In the genomic region with DNA sequence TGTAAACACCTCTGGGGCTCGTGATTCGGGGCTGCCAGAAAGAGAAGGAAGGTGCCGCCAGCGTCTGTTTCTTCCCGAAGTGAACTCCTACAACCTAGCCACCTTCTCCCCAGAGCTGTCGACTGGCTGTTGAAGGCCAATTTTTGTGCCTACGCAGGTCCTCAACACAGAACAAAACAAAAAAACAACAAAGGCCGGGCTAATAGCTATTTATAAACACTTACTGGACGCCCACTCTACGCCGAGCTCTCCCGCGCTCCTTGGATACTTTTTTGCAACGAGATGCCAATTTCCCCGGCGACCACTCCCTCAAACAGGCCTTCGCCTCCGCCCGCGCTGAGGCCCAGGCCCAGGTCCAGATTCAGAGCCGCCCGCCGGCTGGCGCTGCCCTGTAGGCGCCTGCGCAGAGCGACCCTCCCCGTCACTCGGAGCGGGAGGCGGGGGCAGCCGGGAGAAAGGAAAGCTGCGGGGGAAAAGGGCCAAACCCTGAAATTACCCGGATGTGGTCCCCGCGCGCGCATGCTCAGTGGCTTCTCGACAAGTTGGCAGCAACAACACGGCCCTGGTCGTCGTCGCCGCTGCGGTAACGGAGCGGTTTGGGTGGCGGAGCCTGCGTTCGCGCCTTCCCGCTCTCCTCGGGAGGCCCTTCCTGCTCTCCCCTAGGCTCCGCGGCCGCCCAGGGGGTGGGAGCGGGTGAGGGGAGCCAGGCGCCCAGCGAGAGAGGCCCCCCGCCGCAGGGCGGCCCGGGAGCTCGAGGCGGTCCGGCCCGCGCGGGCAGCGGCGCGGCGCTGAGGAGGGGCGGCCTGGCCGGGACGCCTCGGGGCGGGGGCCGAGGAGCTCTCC, we compare ENCODE assay signal across 8 cellular contexts. TPM values are rescaled to one million over a fixed set of nuclear protein-coding genes. Genes with fewer than 3 reads are reported as not detected.
DNase-seq lines count a peak whose midpoint lies in the region; ATAC-seq and TF ChIP-seq lines count a peak whose summit lies in the region.

A gene (plus strand): TSS at position 520 of the 843 bp plus-strand sequence. CDS start 16,834 bp downstream, outside the sequence.

- no peaks in the 10 kb centered on the region for H3K27me3 ChIP-seq in fibroblast of lung (ENCODE audit: control insufficient read depth, insufficient read depth, low read length)

- H4K20me1 ChIP-seq in fibroblast of lung (ENCODE audit: control insufficient read depth, extremely low read depth, insufficient read depth, low read length) = peaks cover 3% of the 10 kb centered on the region

- peaks cover 44% of the 10 kb centered on the region for H3K4me1 Mint-ChIP-seq in activated T-helper 2 cell treated with anti-CD3 and anti-CD28 coated beads, Interferon-gamma antibody, Interleukin-2, Interleukin-4, amounts not matched to agents 10 μg/mL and 5 μg/mL and 100 μg/mL, durations not matched to agents 14 hours and 24 hours and 36 hours (ENCODE audit: low read depth)
- H3K4me1 Mint-ChIP-seq in naive thymus-derived CD8-positive, alpha-beta T cell = peaks cover 36 to 69% (median 58%) of the 10 kb centered on the region in 4 donors
- H3K4me1 Mint-ChIP-seq in stimulated activated naive B cell treated with anti-CD40 and anti-IgM and Interleukin-4, amounts not matched to agents 10 μg/mL and 1 μg/mL and 100 μg/mL, for 72 hours = peaks cover 29 to 54% of the 10 kb centered on the region in 2 donors

- peaks cover 38% of the 10 kb centered on the region for H3K36me3 Mint-ChIP-seq in activated T-helper 2 cell treated with anti-CD3 and anti-CD28 coated beads, Interferon-gamma antibody, Interleukin-2, Interleukin-4, amounts not matched to agents 10 μg/mL and 5 μg/mL and 100 μg/mL, durations not matched to agents 14 hours and 24 hours and 36 hours (ENCODE audit: low read depth)
- H3K36me3 Mint-ChIP-seq in naive thymus-derived CD8-positive, alpha-beta T cell = peaks cover 2 to 29% (median 4%) of the 10 kb centered on the region in 3 donors
- H3K36me3 Mint-ChIP-seq in stimulated activated naive B cell treated with anti-CD40 and anti-IgM and Interleukin-4, amounts not matched to agents 10 μg/mL and 1 μg/mL and 100 μg/mL, for 72 hours = peaks cover 12 to 16% of the 10 kb centered on the region in 2 donors

- peaks cover 54% of the 10 kb centered on the region for H3K79me2 ChIP-seq in fibroblast of lung (ENCODE audit: control insufficient read depth, insufficient read depth, low read length)

- peak within 1 kb of the TSS; percentile 92 for H3K27ac Mint-ChIP-seq in activated T-helper 2 cell treated with anti-CD3 and anti-CD28 coated beads, Interferon-gamma antibody, Interleukin-2, Interleukin-4, amounts not matched to agents 10 μg/mL and 5 μg/mL and 100 μg/mL, durations not matched to agents 14 hours and 24 hours and 36 hours
- peak within 1 kb of the TSS; percentile 96 to 99 (median 98) for H3K27ac Mint-ChIP-seq in naive thymus-derived CD8-positive, alpha-beta T cell
- H3K27ac Mint-ChIP-seq in stimulated activated naive B cell treated with anti-CD40 and anti-IgM and Interleukin-4, amounts not matched to agents 10 μg/mL and 1 μg/mL and 100 μg/mL, for 72 hours = peak within 1 kb of the TSS; percentile 99

- peak within 1 kb of the TSS; percentile 97 for H3K4me3 Mint-ChIP-seq in activated T-helper 2 cell treated with anti-CD3 and anti-CD28 coated beads, Interferon-gamma antibody, Interleukin-2, Interleukin-4, amounts not matched to agents 10 μg/mL and 5 μg/mL and 100 μg/mL, durations not matched to agents 14 hours and 24 hours and 36 hours (ENCODE audit: low read depth)
- H3K4me3 Mint-ChIP-seq in naive thymus-derived CD8-positive, alpha-beta T cell = peak within 1 kb of the TSS; percentile 95 to 99 (median 96)
- peak within 1 kb of the TSS; percentile 98 to 100 for H3K4me3 Mint-ChIP-seq in stimulated activated naive B cell treated with anti-CD40 and anti-IgM and Interleukin-4, amounts not matched to agents 10 μg/mL and 1 μg/mL and 100 μg/mL, for 72 hours

- H3K9me3 Mint-ChIP-seq in activated T-helper 2 cell treated with anti-CD3 and anti-CD28 coated beads, Interferon-gamma antibody, Interleukin-2, Interleukin-4, amounts not matched to agents 10 μg/mL and 5 μg/mL and 100 μg/mL, durations not matched to agents 14 hours and 24 hours and 36 hours = no peaks in the 10 kb centered on the region
- H3K9me3 Mint-ChIP-seq in naive thymus-derived CD8-positive, alpha-beta T cell = peaks cover 0 to 2% (median 0%) of the 10 kb centered on the region in 9 donors
- no peaks in the 10 kb centered on the region for H3K9me3 Mint-ChIP-seq in stimulated activated naive B cell treated with anti-CD40 and anti-IgM and Interleukin-4, amounts not matched to agents 10 μg/mL and 1 μg/mL and 100 μg/mL, for 72 hours

- H3K27me3 Mint-ChIP-seq in activated T-helper 2 cell treated with anti-CD3 and anti-CD28 coated beads, Interferon-gamma antibody, Interleukin-2, Interleukin-4, amounts not matched to agents 10 μg/mL and 5 μg/mL and 100 μg/mL, durations not matched to agents 14 hours and 24 hours and 36 hours (ENCODE audit: low read depth) = no peaks in the 10 kb centered on the region
- H3K27me3 Mint-ChIP-seq in naive thymus-derived CD8-positive, alpha-beta T cell = no peaks in the 10 kb centered on the region
- H3K27me3 Mint-ChIP-seq in stimulated activated naive B cell treated with anti-CD40 and anti-IgM and Interleukin-4, amounts not matched to agents 10 μg/mL and 1 μg/mL and 100 μg/mL, for 72 hours = no peaks in the 10 kb centered on the region

- H3K27ac ChIP-seq in RWPE1 = peak within 1 kb of the TSS; percentile 93
- H3K27ac ChIP-seq in fibroblast of lung (ENCODE audit: insufficient read depth, low read length) = peak within 1 kb of the TSS; percentile 92

- peak within 1 kb of the TSS; percentile 69 for H2AFZ ChIP-seq in fibroblast of lung (ENCODE audit: low read length)

- peak; percentile 82 to 83 for ATAC-seq in naive thymus-derived CD8-positive, alpha-beta T cell
- ATAC-seq in stimulated activated naive B cell treated with anti-CD40 and anti-IgM and Interleukin-4, amounts not matched to agents 10 μg/mL and 1 μg/mL and 100 μg/mL, for 72 hours (replicated peaks) = peak; percentile 83 to 85

- DNase-seq in EH (ENCODE audit: low read depth) = peak; percentile 96
- DNase-seq in H4 (ENCODE audit: low spot score) = peak; percentile 90
- DNase-seq in LNCaP clone FGC (ENCODE audit: low read depth) = peak; percentile 85
- DNase-seq in RWPE1 (ENCODE audit: low spot score) = peak; percentile 90
- peak; percentile 97 for DNase-seq in activated T-helper 2 cell treated with anti-CD3 and anti-CD28 coated beads, Interferon-gamma antibody, Interleukin-2, Interleukin-4, amounts not matched to agents 10 μg/mL and 5 μg/mL and 100 μg/mL, durations not matched to agents 14 hours and 24 hours and 36 hours (ENCODE audit: low spot score)
- peak; percentile 91 to 97 for DNase-seq in fibroblast of lung (ENCODE audit: low read depth in 2 of 2)
- DNase-seq in naive thymus-derived CD8-positive, alpha-beta T cell = peak; percentile 94 to 99 (median 98)
- peak; percentile 95 for DNase-seq in stimulated activated naive B cell treated with anti-CD40 and anti-IgM and Interleukin-4, amounts not matched to agents 10 μg/mL and 1 μg/mL and 100 μg/mL, for 72 hours

- peaks cover 2% of the 10 kb centered on the region for H3K4me1 ChIP-seq in fibroblast of lung (ENCODE audit: control insufficient read depth, extremely low read depth, insufficient read depth, low read length)

- POLR2A ChIA-PET in RWPE1 (lab: Yijun Ruan, JAX; ENCODE audit: low non-redundant PET) = interaction anchor here (0.6 kb wide), 2 partner anchors 71 to 458 kb away, joined by 3 to 7 read pairs; no protein-coding TSS in a partner anchor
- POLR2A ChIA-PET in naive thymus-derived CD8-positive, alpha-beta T cell (lab: Charles Lee) = interaction anchor here (0.6 to 5.7 kb wide), 24 partner anchors 10 to 763 kb away, joined by 3 to 84 read pairs (median 4); a partner anchor contains a TSS

- H3K4me2 ChIP-seq in fibroblast of lung (ENCODE audit: extremely low read depth, insufficient read depth, low read length) = peak within 1 kb of the TSS; percentile 75

- no peaks in the 10 kb centered on the region for H3K9me3 ChIP-seq in fibroblast of lung (ENCODE audit: control insufficient read depth, insufficient read depth, low read depth, low read length)

- TF ChIP-seq CTCF in LNCaP clone FGC (IDR thresholded peaks at IDR 0.05; ENCODE audit: control insufficient read depth, extremely low read depth, insufficient read depth) = no peak
- TF ChIP-seq CTCF in RWPE1 (conservative IDR thresholded peaks at IDR 0.05; ENCODE audit: low read depth) = no peak
- no peak for TF ChIP-seq CTCF in fibroblast of lung (conservative IDR thresholded peaks at IDR 0.05 in 1 of 2, IDR thresholded peaks at IDR 0.05 in 1 of 2; ENCODE audit: low read depth in 1 of 2, low read length in 2 of 2)

- peak within 1 kb of the TSS; percentile 53 for H3K4me3 ChIP-seq in LNCaP clone FGC (ENCODE audit: low read depth, low read length)
- peak within 1 kb of the TSS; percentile 69 to 83 (median 76) for H3K4me3 ChIP-seq in fibroblast of lung (replicated peaks in 1 of 4; ENCODE audit: control extremely low read depth in 1 of 4, insufficient read depth in 1 of 4, low read depth in 3 of 4, low read length in 4 of 4)

- intact Hi-C loops in activated T-helper 2 cell treated with anti-CD3 and anti-CD28 coated beads, Interferon-gamma antibody, Interleukin-2, Interleukin-4, amounts not matched to agents 10 μg/mL and 5 μg/mL and 100 μg/mL, durations not matched to agents 14 hours and 24 hours and 36 hours (cut with micrococcal nuclease) = loop anchor here (1.0 to 5.0 kb wide), 4 partner anchors 61 to 749 kb away; a partner anchor contains a TSS

- CTCF ChIA-PET in RWPE1 (lab: Yijun Ruan, JAX) = interaction anchor here (0.6 kb wide), 2 partner anchors 155 to 192 kb away, joined by 3 read pairs; no protein-coding TSS in a partner anchor

- peak within 1 kb of the TSS; percentile 98 for H3K9ac ChIP-seq in fibroblast of lung (ENCODE audit: insufficient read depth, low read length)

- no peaks in the 10 kb centered on the region for H3K36me3 ChIP-seq in fibroblast of lung (ENCODE audit: control insufficient read depth, insufficient read depth, low read length)

RNA-seq across cellular contexts. Expression of the gene that starts here (rescaled TPM):
- total RNA-seq in H4 (2014; rRNA removed; shearing (Covaris generic)) = 46.0 and 87.2 TPM in 2 replicates
- total RNA-seq in activated T-helper 2 cell treated with anti-CD3 and anti-CD28 coated beads, Interferon-gamma antibody, Interleukin-2, Interleukin-4, amounts not matched to agents 10 μg/mL and 5 μg/mL and 100 μg/mL, durations not matched to agents 14 hours and 24 hours and 36 hours = 73.0 and 77.1 TPM in 2 replicates
- total RNA-seq in fibroblast of lung = 49.8 and 71.5 TPM in 2 replicates
- 108 and 161 TPM in 2 replicates for polyA plus RNA-seq in fibroblast of lung
- polyA plus RNA-seq in fibroblast of lung (2012) = 49.9 and 65.3 TPM in 2 replicates
- 115 and 239 TPM in 2 replicates for polyA minus RNA-seq in fibroblast of lung (ENCODE audit: low replicate concordance)
- 100 to 1,000 TPM; 156 to 169 TPM for total RNA-seq in naive thymus-derived CD8-positive, alpha-beta T cell
- 10 to 100 TPM; 46.0 to 69.2 (median 48.6) TPM for polyA plus RNA-seq in naive thymus-derived CD8-positive, alpha-beta T cell

Comparison
In these comparisons a context has a peak if more than half of its experiments do, and no peak if none do; other contexts are left out.
1. Peak in every context shown above with its lines: DNase-seq, ATAC-seq, H3K4me3 ChIP-seq and H3K27ac ChIP-seq.